Comparison of ENCODE assay signal across 8 cellular contexts in the genomic region with DNA sequence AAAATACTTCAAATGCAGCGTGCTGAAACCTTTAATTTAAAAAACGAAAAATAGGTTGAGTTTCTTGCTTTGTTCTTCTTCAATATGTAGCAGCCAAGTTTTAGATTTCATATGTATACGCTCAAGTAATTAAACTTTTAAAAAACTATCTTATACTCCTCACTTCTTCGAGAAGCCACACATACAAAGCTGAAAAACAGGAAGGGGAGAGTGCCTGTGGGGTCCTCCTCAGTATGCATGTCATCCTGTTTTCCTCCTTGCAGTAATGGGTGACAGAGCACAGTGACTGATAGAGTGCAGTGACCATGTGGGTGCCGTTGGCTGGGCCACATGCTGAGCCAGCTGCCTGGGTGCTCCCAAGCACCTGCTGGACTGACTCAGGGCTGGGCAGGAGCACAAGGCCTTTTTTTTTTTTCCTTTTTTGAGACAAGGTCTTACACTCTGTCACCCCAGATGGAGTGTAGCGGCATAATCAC.
DNase-seq lines count a peak whose midpoint lies in the region; ATAC-seq lines count a peak whose summit lies in the region.

No MANE protein-coding gene starts in this region.

- peak overlapping the region in 13 of 21 experiments; percentile 0 to 88 (median 74) for H3K27ac ChIP-seq in skin epidermis

- ATAC-seq in GM19397 (IDR thresholded peaks at IDR 0.05; ENCODE audit: unreplicated experiment) (peak; percentile 52), HG03571 (IDR thresholded peaks at IDR 0.05; ENCODE audit: unreplicated experiment) (peak; percentile 51)

- DNase-seq in activated effector memory CD4-positive, alpha-beta T cell treated with anti-CD3 and anti-CD28 coated beads, Interleukin-2, amount 50 U/mL, for 16 hours = peak; percentile 75
- DNase-seq in NCI-H1694 treated with DMSO at 0.1 percent for 48 hours (lab: John Stamatoyannopoulos, UW) (no peak), SW480 (ENCODE audit: low spot score) (no peak), pons (ENCODE audit: low spot score) (no peak), NCI-H187 (lab: John Stamatoyannopoulos, UW) (no peak)

- peak overlapping the region in 1 of 7 experiments; percentile 2 for H3K4me3 ChIP-seq in skin epidermis
